In genomic region chr13:54607421-54607820, GRCh38 we compare ENCODE assay signal across 24 cellular contexts.
"Had no signal": no experiment of that assay in that cellular context is flagged by ENCODE, and none has a peak within 500 bp of the region (broad histone marks: within the 10 kb centered on the region; RNA-seq: fewer than 3 reads in every experiment).

No MANE protein-coding gene starts in this region.

- H3K4me3 Mint-ChIP-seq: natural killer cell; nephron; neural progenitor cell; stimulated activated effector memory CD8-positive, alpha-beta T cell treated with anti-CD3 and anti-CD28 coated beads, Interleukin-12 subunit alpha, Interleukin-12 subunit beta, amount 100 ng/mL, for 72 hours; stimulated activated naive B cell treated with anti-CD40 and anti-IgM and Interleukin-4, amounts not matched to agents 10 μg/mL and 1 μg/mL and 100 μg/mL, for 72 hours; stimulated activated naive CD8-positive, alpha-beta T cell treated with anti-CD3 and anti-CD28 coated beads, Interleukin-15, Interleukin-2, amounts not matched to agents 100 ng/mL and 50 ng/mL, for 24 hours had no signal

- DNase-seq: natural killer cell; occipital lobe; ovary; posterior cingulate gyrus; psoas muscle; right cardiac atrium; right lobe of liver; sigmoid colon; small intestine; stimulated activated CD4-positive, alpha-beta T cell treated with anti-CD3 and anti-CD28 coated beads, Interleukin-15, amount 100 ng/mL, for 24 hours; stimulated activated CD4-positive, alpha-beta T cell treated with anti-CD3 and anti-CD28 coated beads, Interleukin-2, amount 100 ng/mL, for 24 hours; stimulated activated CD4-positive, alpha-beta T cell treated with anti-CD3 and anti-CD28 coated beads, Interleukin-2, amount 100 ng/mL, for 48 hours; stimulated activated CD4-positive, alpha-beta T cell treated with anti-CD3 and anti-CD28 coated beads, Interleukin-4, amount 100 ng/mL, for 24 hours; stimulated activated naive B cell treated with anti-CD40 and anti-IgM and Interleukin-4, amounts not matched to agents 10 μg/mL and 1 μg/mL and 100 μg/mL, for 72 hours; stimulated activated naive CD4-positive, alpha-beta T cell treated with Interleukin-2 at 50 U/mL for 16 hours; stomach; thyroid gland; trophoblast cell; upper lobe of left lung had no signal

- H3K4me1 Mint-ChIP-seq: natural killer cell; nephron; neural progenitor cell; stimulated activated effector memory CD8-positive, alpha-beta T cell treated with anti-CD3 and anti-CD28 coated beads, Interleukin-12 subunit alpha, Interleukin-12 subunit beta, amount 100 ng/mL, for 72 hours; stimulated activated naive B cell treated with anti-CD40 and anti-IgM and Interleukin-4, amounts not matched to agents 10 μg/mL and 1 μg/mL and 100 μg/mL, for 72 hours had no signal

- ATAC-seq: natural killer cell; psoas muscle; right cardiac atrium; right lobe of liver; stimulated activated effector memory CD8-positive, alpha-beta T cell treated with anti-CD3 and anti-CD28 coated beads, Interleukin-12 subunit alpha, Interleukin-12 subunit beta, amount 100 ng/mL, for 72 hours; stimulated activated naive B cell treated with anti-CD40 and anti-IgM and Interleukin-4, amounts not matched to agents 10 μg/mL and 1 μg/mL and 100 μg/mL, for 72 hours had no signal

- H3K27me3 Mint-ChIP-seq: progenitor cell of endocrine pancreas; stimulated activated naive B cell treated with anti-CD40 and anti-IgM and Interleukin-4, amounts not matched to agents 10 μg/mL and 1 μg/mL and 100 μg/mL, for 72 hours; stimulated activated naive CD8-positive, alpha-beta T cell treated with anti-CD3 and anti-CD28 coated beads, Interleukin-15, Interleukin-2, amounts not matched to agents 100 ng/mL and 50 ng/mL, for 24 hours had no signal

- H3K9me3 Mint-ChIP-seq: neural progenitor cell had no signal

- H3K36me3 Mint-ChIP-seq: neural progenitor cell; stimulated activated effector memory CD8-positive, alpha-beta T cell treated with anti-CD3 and anti-CD28 coated beads, Interleukin-12 subunit alpha, Interleukin-12 subunit beta, amount 100 ng/mL, for 72 hours; stimulated activated naive B cell treated with anti-CD40 and anti-IgM and Interleukin-4, amounts not matched to agents 10 μg/mL and 1 μg/mL and 100 μg/mL, for 72 hours had no signal

- H3K27ac Mint-ChIP-seq: natural killer cell; nephron; neural progenitor cell; progenitor cell of endocrine pancreas; stimulated activated effector memory CD8-positive, alpha-beta T cell treated with anti-CD3 and anti-CD28 coated beads, Interleukin-12 subunit alpha, Interleukin-12 subunit beta, amount 100 ng/mL, for 72 hours; stimulated activated naive B cell treated with anti-CD40 and anti-IgM and Interleukin-4, amounts not matched to agents 10 μg/mL and 1 μg/mL and 100 μg/mL, for 72 hours; stimulated activated naive CD8-positive, alpha-beta T cell treated with anti-CD3 and anti-CD28 coated beads, Interleukin-15, Interleukin-2, amounts not matched to agents 100 ng/mL and 50 ng/mL, for 24 hours had no signal
